Comparison of ENCODE assay signal across 8 cellular contexts in genomic region chr1:2381741-2382620, GRCh38. TPM values are rescaled to one million over a fixed set of nuclear protein-coding genes. Genes with fewer than 3 reads are reported as not detected.
DNase-seq lines count a peak whose midpoint lies in the region; ATAC-seq lines count a peak whose summit lies in the region.

No MANE protein-coding gene starts in this region.

- no peak overlapping the region for H3K4me3 Mint-ChIP-seq in central memory CD8-positive, alpha-beta T cell

- peak; percentile 93 for ATAC-seq in central memory CD8-positive, alpha-beta T cell (replicated peaks; ENCODE audit: extremely low read depth, poor library complexity, severe bottlenecking)
- ATAC-seq in left lobe of liver (peak; percentile 94), GM21381 (IDR thresholded peaks at IDR 0.05; ENCODE audit: unreplicated experiment) (no peak)

- no peaks in the 10 kb centered on the region for H3K9me3 Mint-ChIP-seq in central memory CD8-positive, alpha-beta T cell

- peak; percentile 11 for DNase-seq in NCI-H345 (lab: John Stamatoyannopoulos, UW)
- no peak for DNase-seq in NCI-H345 treated with DMSO at 0.1 percent for 48 hours (lab: John Stamatoyannopoulos, UW; ENCODE audit: unreplicated experiment)
- DNase-seq in LHCN-M2 (ENCODE audit: low read depth): peak; percentile 63
- peak; percentile 62 for DNase-seq in activated CD4-positive, alpha-beta T cell treated with anti-CD3 and anti-CD28 coated beads for 1 hour
- DNase-seq in central memory CD8-positive, alpha-beta T cell (ENCODE audit: low spot score in 2 of 2): peak; percentile 60 to 68
- peak; percentile 82 for DNase-seq in left lobe of liver (ENCODE audit: low spot score)
- DNase-seq in stimulated activated CD4-positive, alpha-beta T cell treated with anti-CD3 and anti-CD28 coated beads, Interleukin-4, amount 100 ng/mL, for 24 hours: peak; percentile 77

- H3K27me3 Mint-ChIP-seq in central memory CD8-positive, alpha-beta T cell: no peaks in the 10 kb centered on the region

- no peak overlapping the region for H3K27ac Mint-ChIP-seq in central memory CD8-positive, alpha-beta T cell (ENCODE audit: low read depth)

- H3K36me3 Mint-ChIP-seq in central memory CD8-positive, alpha-beta T cell (ENCODE audit: insufficient read depth): no peaks in the 10 kb centered on the region

- H3K4me1 Mint-ChIP-seq in central memory CD8-positive, alpha-beta T cell: no peaks in the 10 kb centered on the region

RNA-seq across cellular contexts. Expression of gene MORN1, which starts 9.4 kb away (rescaled TPM):
- total RNA-seq in LHCN-M2 (2014; rRNA removed) (4.9 and 7.5 TPM in 2 replicates), left lobe of liver (6.7 TPM)
- 4.7 TPM for polyA plus RNA-seq in LHCN-M2 (2012)

RNA-seq across cellular contexts. Expression of gene RER1, which starts 9.7 kb away (rescaled TPM):
- total RNA-seq in LHCN-M2 (2014; rRNA removed): 97.2 and 104 TPM in 2 replicates
- 189 TPM for polyA plus RNA-seq in LHCN-M2 (2012)
- 163 TPM for total RNA-seq in left lobe of liver

RNA-seq across cellular contexts. Expression of gene PEX10, which starts 30.4 kb away (rescaled TPM):
- total RNA-seq in LHCN-M2 (2014; rRNA removed) (47.9 and 51.6 TPM in 2 replicates), left lobe of liver (10.3 TPM)
- polyA plus RNA-seq in LHCN-M2 (2012): 32.0 TPM
